ENCODE assay signal across 9 cellular contexts in the genomic region with DNA sequence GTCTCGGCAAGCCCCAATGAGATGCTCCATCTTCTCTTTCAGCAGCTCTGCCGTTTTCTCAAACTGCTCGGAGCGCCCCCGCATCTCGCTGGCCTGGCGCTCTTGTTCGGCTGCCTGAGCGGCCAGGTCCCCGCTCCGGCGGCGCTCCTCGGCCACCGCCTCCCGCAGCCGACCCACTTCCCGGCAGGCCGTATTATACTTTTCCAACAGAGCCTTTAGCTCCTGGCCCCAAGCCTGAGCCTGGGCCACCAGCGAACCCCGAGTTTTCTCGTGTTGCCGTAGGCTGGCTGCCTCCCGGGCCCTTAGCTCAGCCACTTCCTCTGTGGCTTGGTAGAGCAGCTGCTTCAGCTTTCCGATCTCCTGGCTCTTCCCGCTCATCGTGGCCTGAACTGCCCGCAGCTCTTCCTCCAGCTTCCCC. TPM values are rescaled to one million over a fixed set of nuclear protein-coding genes. Genes with fewer than 3 reads are reported as not detected.
DNase-seq lines count a peak whose midpoint lies in the region; ATAC-seq and TF ChIP-seq lines count a peak whose summit lies in the region.
"Had no signal": no experiment of that assay in that cellular context is flagged by ENCODE, and none has a peak within 500 bp of the region (broad histone marks: within the 10 kb centered on the region; RNA-seq: fewer than 3 reads in every experiment).

No MANE protein-coding gene starts in this region.

- H3F3A ChIP-seq in MM.1S (ENCODE audit: insufficient read depth, low read length) = 0 out of 2 replicates have a peak, but pooled peaks cover 5% of the 10 kb centered on the region

- no peaks in the 10 kb centered on the region for H3K36me3 ChIP-seq in ACC112 (ENCODE audit: insufficient read depth, low read length)
- no peaks in the 10 kb centered on the region for H3K36me3 ChIP-seq in MM.1S (replicated peaks; ENCODE audit: insufficient read depth, low read length)
- H3K36me3 ChIP-seq in heart left ventricle = peaks cover 0 to 10% (median 0%) of the 10 kb centered on the region in 9 donors
- H3K36me3 ChIP-seq in ovary = no peaks in the 10 kb centered on the region
- H3K36me3 ChIP-seq in aorta (ENCODE audit: control insufficient read depth in 1 of 2, insufficient read depth in 2 of 2, low read length in 1 of 2) = no peaks in the 10 kb centered on the region

- no peaks in the 10 kb centered on the region; the same call in 1 of the 2 replicates for H3K27me3 ChIP-seq in ACC112 (ENCODE audit: insufficient read depth, low read length)
- peaks cover 19% of the 10 kb centered on the region; the same call in 1 of the 2 replicates for H3K27me3 ChIP-seq in MM.1S (replicated peaks; ENCODE audit: insufficient read depth, low read length)
- no peaks in the 10 kb centered on the region for H3K27me3 ChIP-seq in heart left ventricle
- no peaks in the 10 kb centered on the region for H3K27me3 ChIP-seq in ovary
- no peaks in the 10 kb centered on the region for H3K27me3 ChIP-seq in aorta (ENCODE audit: control insufficient read depth in 1 of 2, insufficient read depth in 2 of 2, low read length in 1 of 2)

- no peaks in the 10 kb centered on the region for H3K9me3 ChIP-seq in MM.1S (replicated peaks; ENCODE audit: insufficient read depth, low read length)
- no peaks in the 10 kb centered on the region for H3K9me3 ChIP-seq in heart left ventricle
- no peaks in the 10 kb centered on the region for H3K9me3 ChIP-seq in ovary
- H3K9me3 ChIP-seq in aorta (ENCODE audit: control insufficient read depth, low read length) = no peaks in the 10 kb centered on the region

- peak overlapping the region; percentile 54 for H2AFZ ChIP-seq in ACC112 (ENCODE audit: low read length, unreplicated experiment)
- H2AFZ ChIP-seq in MM.1S (ENCODE audit: low read length) = peak overlapping the region; percentile 93

- no peaks in the 10 kb centered on the region for H3K9me3 Mint-ChIP-seq in activated naive CD4-positive, alpha-beta T cell treated with anti-CD3 and anti-CD28 coated beads, Interleukin-2, amount 50 U/mL, for 24 hours

- peaks cover 18% of the 10 kb centered on the region for H3K4me1 Mint-ChIP-seq in activated naive CD4-positive, alpha-beta T cell treated with anti-CD3 and anti-CD28 coated beads, Interleukin-2, amount 50 U/mL, for 24 hours

- no peaks in the 10 kb centered on the region for H3K27me3 Mint-ChIP-seq in activated naive CD4-positive, alpha-beta T cell treated with anti-CD3 and anti-CD28 coated beads, Interleukin-2, amount 50 U/mL, for 24 hours

- no peak for TF ChIP-seq POLR2A in heart left ventricle (IDR thresholded peaks at IDR 0.05)
- no peak for TF ChIP-seq POLR2A in ovary (IDR thresholded peaks at IDR 0.05)

- no peaks in the 10 kb centered on the region for H4K20me1 ChIP-seq in MM.1S (ENCODE audit: insufficient read depth, low read length)

- TF ChIP-seq EP300 in ovary (IDR thresholded peaks at IDR 0.05) = no peak

- H3K36me3 Mint-ChIP-seq in activated naive CD4-positive, alpha-beta T cell treated with anti-CD3 and anti-CD28 coated beads, Interleukin-2, amount 50 U/mL, for 24 hours = no peaks in the 10 kb centered on the region

- peak overlapping the region; percentile 50; the same call in 1 of the 2 replicates for H3K9ac ChIP-seq in MM.1S (ENCODE audit: low read length)

- peak overlapping the region; percentile 80 for H3K4me3 Mint-ChIP-seq in activated naive CD4-positive, alpha-beta T cell treated with anti-CD3 and anti-CD28 coated beads, Interleukin-2, amount 50 U/mL, for 24 hours

- H3K4me3 ChIP-seq in ACC112 (ENCODE audit: low read depth, low read length) (peak overlapping the region; percentile 67), MM.1S (ENCODE audit: low read length) (peak overlapping the region; percentile 66), heart left ventricle (peak overlapping the region in 11 of 12 donors; percentile 7 to 64 (median 56)), ovary (peak overlapping the region; percentile 43), aorta (ENCODE audit: low read length in 2 of 2) (peak overlapping the region; percentile 32 to 36)

- no peaks in the 10 kb centered on the region for H3K79me2 ChIP-seq in ACC112 (ENCODE audit: control insufficient read depth, insufficient read depth, low read length, unreplicated experiment)
- H3K79me2 ChIP-seq in MM.1S (ENCODE audit: low read length) = no peaks in the 10 kb centered on the region

- no peaks in the 10 kb centered on the region for H3K9me2 ChIP-seq in MM.1S (replicated peaks; ENCODE audit: insufficient read depth, low read length)

- WGBS in heart left ventricle, 4 donors = 2 to 8% (median 5%) methylated on average over 23 to 28 of the region's 28 CpGs
- WGBS in ovary, 3 donors = 1 to 2% (median 2%) methylated on average over 28 of the region's 28 CpGs
- 1 to 4% methylated on average over 28 of the region's 28 CpGs for WGBS in aorta, 2 donors

- H3K27ac ChIP-seq in ACC112 (ENCODE audit: low read depth, low read length) (no peak overlapping the region), MM.1S (ENCODE audit: low read length) (no peak overlapping the region), heart left ventricle (peak overlapping the region; percentile 20 to 88 (median 72)), ovary (peak overlapping the region; percentile 86 to 93), aorta (ENCODE audit: low read depth in 1 of 2, low read length in 2 of 2) (peak overlapping the region; percentile 6 to 69)
- H3K27ac ChIP-seq: C4-2B had no signal

- no peak overlapping the region for H3K27ac Mint-ChIP-seq in activated naive CD4-positive, alpha-beta T cell treated with anti-CD3 and anti-CD28 coated beads, Interleukin-2, amount 50 U/mL, for 24 hours

- ATAC-seq in heart left ventricle (peak; percentile 55 to 82 (median 79)), aorta (ENCODE audit: low FRiP score) (peak; percentile 89)

- intact Hi-C loops in heart left ventricle (cut with DNase I) (no loop called here), ovary (cut with DNase I) (no loop called here), aorta (cut with DNase I) (loop anchor here in 1 of 2 donors (10.0 kb wide), 1 partner anchor 83 kb away; the partner anchor contains the start of gene LIX1L)

- H3K4me1 ChIP-seq in ACC112 (ENCODE audit: control insufficient read depth, insufficient read depth, low read length, unreplicated experiment) (peaks cover 14% of the 10 kb centered on the region), MM.1S (ENCODE audit: low read length) (peaks cover 6% of the 10 kb centered on the region), heart left ventricle (peaks cover 0 to 29% (median 7%) of the 10 kb centered on the region in 12 donors), ovary (ENCODE audit: insufficient read depth) (peaks cover 3% of the 10 kb centered on the region), aorta (ENCODE audit: control insufficient read depth in 1 of 2, insufficient read depth in 2 of 2, low read length in 2 of 2) (no peaks in the 10 kb centered on the region)

- TF ChIP-seq CTCF in MM.1S (IDR thresholded peaks at IDR 0.05; ENCODE audit: low read length) (no peak), heart left ventricle (IDR thresholded peaks at IDR 0.05) (no peak), ovary (IDR thresholded peaks at IDR 0.05) (no peak)

- H3K4me2 ChIP-seq in MM.1S (ENCODE audit: low read depth, low read length) = peak overlapping the region; percentile 94

- DNase-seq in MM.1S = peak; percentile 53
- peak in 4 of 5 donors; percentile 34 to 77 (median 48) for DNase-seq in heart left ventricle
- peak in 3 of 5 donors; percentile 41 to 66 (median 54) for DNase-seq in ovary
- peak in 1 of 2 donors; percentile 70 for DNase-seq in aorta
- no peak for DNase-seq in NCI-H1694 treated with DMSO at 0.1 percent for 48 hours (lab: John Stamatoyannopoulos, UW)
- no peak for DNase-seq in NCI-H2196 treated with DMSO at 0.1 percent for 48 hours (lab: John Stamatoyannopoulos, UW; ENCODE audit: unreplicated experiment)

RNA-seq across cellular contexts. Expression of gene PIAS3, which starts 13.1 kb away (rescaled TPM):
- total RNA-seq in heart left ventricle (10 to 100 TPM; 14.2 to 25.8 (median 15.6) TPM), ovary (10 to 100 TPM; 22.9 to 64.1 (median 40.1) TPM), aorta (10 to 100 TPM; 44.5 to 60.6 TPM)
- polyA plus RNA-seq in heart left ventricle (10 to 100 TPM; 14.2 to 31.0 TPM), ovary (10 to 100 TPM; 30.5 to 33.8 TPM), aorta (10 to 100 TPM; 12.3 to 81.7 TPM)

RNA-seq across cellular contexts. Expression of gene ANKRD35, which starts 13.7 kb away (rescaled TPM):
- total RNA-seq in heart left ventricle (1 to 10 TPM in 2 of 9 donors, under 1 TPM in 7; 0.29 to 1.4 (median 0.51) TPM), ovary (1 to 10 TPM; 2.1 to 6.5 (median 3.0) TPM), aorta (1 to 10 TPM; 3.8 to 7.2 TPM)
- polyA plus RNA-seq in heart left ventricle (1 to 10 TPM in 1 of 2 donors, under 1 TPM in 1; 0.50 to 1.5 TPM), ovary (1 to 10 TPM; 2.6 to 2.8 TPM), aorta (10 to 100 TPM in 1 of 2 donors, 1 to 10 TPM in 1; 8.4 to 23.6 TPM)

RNA-seq across cellular contexts. Expression of gene NUDT17, which starts 26.6 kb away (rescaled TPM):
- total RNA-seq in heart left ventricle (10 to 100 TPM in 1 of 9 donors, 1 to 10 TPM in 8; 1.7 to 10.9 (median 4.3) TPM), ovary (1 to 10 TPM; 2.3 to 5.1 (median 2.9) TPM), aorta (1 to 10 TPM; 1.2 to 2.7 TPM)
- polyA plus RNA-seq in heart left ventricle (1 to 10 TPM in 1 of 2 donors, under 1 TPM in 1; 0.71 to 3.4 TPM), ovary (1 to 10 TPM; 3.9 to 4.8 TPM), aorta (1 to 10 TPM; 4.0 to 4.1 TPM)

RNA-seq across cellular contexts. Expression of gene ITGA10, which starts 37.8 kb away (rescaled TPM):
- total RNA-seq in heart left ventricle (1 to 10 TPM in 7 of 9 donors, under 1 TPM in 2; 0.81 to 5.4 (median 1.3) TPM), ovary (1 to 10 TPM; 1.5 to 4.8 (median 2.8) TPM), aorta (100 to 1,000 TPM in 1 of 2 donors, 10 to 100 TPM in 1; 74.6 to 123 TPM)
- polyA plus RNA-seq in heart left ventricle (1 to 10 TPM; 2.4 to 2.6 TPM), ovary (1 to 10 TPM; 2.5 to 4.5 TPM), aorta (100 to 1,000 TPM in 1 of 2 donors, 1 to 10 TPM in 1; 7.6 to 296 TPM)

RNA-seq across cellular contexts. Expression of gene PEX11B, which starts 46.5 kb away (rescaled TPM):
- total RNA-seq in heart left ventricle (10 to 100 TPM; 17.7 to 27.5 (median 24.5) TPM), ovary (10 to 100 TPM; 18.2 to 30.3 (median 26.9) TPM), aorta (10 to 100 TPM; 14.9 to 20.6 TPM)
- polyA plus RNA-seq in heart left ventricle (10 to 100 TPM; 19.6 to 29.8 TPM), ovary (10 to 100 TPM; 22.1 to 44.4 TPM), aorta (10 to 100 TPM; 10.0 to 18.2 TPM)

Comparison
In these comparisons a context has a peak if more than half of its experiments do, and no peak if none do; other contexts are left out.
1. H3K27ac ChIP-seq: peak in heart left ventricle (12 of 12), ovary (2 of 2) and aorta (2 of 2); none in ACC112 (single experiment) and MM.1S (single experiment).
2. DNase-seq: peak in MM.1S (single experiment), heart left ventricle (4 of 5) and ovary (3 of 5); none in NCI-H1694 treated with DMSO at 0.1 percent for 48 hours (single experiment) and NCI-H2196 treated with DMSO at 0.1 percent for 48 hours (single experiment).
3. Peak in every context shown above with its lines, with median percentiles within 50 percentile points of each other: H3K4me3 ChIP-seq.